1 cellular context compared by ENCODE assay signal in genomic region chr5:35990524-35990923, GRCh38.
TF ChIP-seq lines count a peak whose summit lies in the region.

No MANE protein-coding gene starts in this region.

TF ChIP-seq in H1, 55 proteins besides CTCF, POLR2A, EP300 and RAD21:
- TF ChIP-seq TBP (IDR thresholded peaks at IDR 0.05; ENCODE audit: low read depth, low read length), result no peak
- TF ChIP-seq KDM4A (IDR thresholded peaks at IDR 0.05; ENCODE audit: low read depth, low read length, severe bottlenecking), result peak; percentile 87
- TF ChIP-seq CBX5 (IDR thresholded peaks at IDR 0.05; ENCODE audit: low read depth, low read length), result no peak
- no peak; the same call in 1 of the 2 replicates for TF ChIP-seq RBBP5 (IDR thresholded peaks at IDR 0.05; ENCODE audit: borderline replicate concordance, low read depth, low read length)
- no peak for TF ChIP-seq TAF1 (IDR thresholded peaks at IDR 0.05; ENCODE audit: low read depth, low read length)
- TF ChIP-seq SIX5 (IDR thresholded peaks at IDR 0.05; ENCODE audit: low read depth, low read length), result no peak
